Comparison of ENCODE assay signal across 32 cellular contexts in the genomic region with DNA sequence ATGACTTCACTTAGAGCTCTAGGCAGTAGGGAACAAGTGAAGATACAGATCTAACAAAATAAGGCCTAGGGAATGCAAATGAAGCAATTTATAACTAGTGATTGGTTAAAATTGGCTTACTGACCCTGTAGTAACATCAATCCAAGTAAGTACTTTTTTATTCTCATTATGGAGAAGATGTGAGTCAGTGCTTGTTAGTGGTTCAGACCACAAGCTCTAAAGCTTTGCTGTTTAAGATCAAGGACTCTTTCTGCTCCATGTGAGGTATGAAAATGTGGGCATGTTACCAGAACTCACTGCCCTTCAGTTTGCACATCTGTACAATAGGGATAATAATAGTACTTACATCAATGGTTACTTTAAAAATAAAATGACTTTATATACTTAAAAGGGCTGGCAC.
DNase-seq lines count a peak whose midpoint lies in the region; ATAC-seq and TF ChIP-seq lines count a peak whose summit lies in the region.
"Had no signal": no experiment of that assay in that cellular context is flagged by ENCODE, and none has a peak within 500 bp of the region (broad histone marks: within the 10 kb centered on the region; RNA-seq: fewer than 3 reads in every experiment).

No MANE protein-coding gene starts in this region.

- no peak overlapping the region for H3K9ac ChIP-seq in trophoblast cell (ENCODE audit: low read length)
- H3K9ac ChIP-seq in MM.1S (ENCODE audit: low read length), result no peak overlapping the region
- H3K9ac ChIP-seq: parathyroid adenoma had no signal

- H3K4me1 ChIP-seq in trophoblast cell (ENCODE audit: control insufficient read depth in 1 of 2, insufficient read depth in 2 of 2, low read length in 2 of 2) (no peaks in the 10 kb centered on the region), MM.1S (ENCODE audit: low read length) (no peaks in the 10 kb centered on the region)
- H3K4me1 ChIP-seq: BE2C, gastroesophageal sphincter, parathyroid adenoma, right atrium auricular region, SJCRH30, testis had no signal

- H3K79me2 ChIP-seq in trophoblast cell (ENCODE audit: control insufficient read depth, insufficient read depth, low read length, poor library complexity) (no peaks in the 10 kb centered on the region), MM.1S (ENCODE audit: low read length) (no peaks in the 10 kb centered on the region)
- H3K79me2 ChIP-seq: parathyroid adenoma had no signal

- H3K79me1 ChIP-seq in trophoblast cell (ENCODE audit: low read length), result no peaks in the 10 kb centered on the region

- H4K91ac ChIP-seq in trophoblast cell (ENCODE audit: low read depth, low read length), result no peak overlapping the region

- H3K9me3 ChIP-seq in trophoblast cell (ENCODE audit: insufficient read depth, low read depth, low read length) (no peaks in the 10 kb centered on the region), MM.1S (replicated peaks; ENCODE audit: insufficient read depth, low read length) (no peaks in the 10 kb centered on the region)
- H3K9me3 ChIP-seq: BE2C, gastroesophageal sphincter, right atrium auricular region, SJCRH30, testis had no signal

- H4K8ac ChIP-seq in trophoblast cell (ENCODE audit: low read depth, low read length), result no peak overlapping the region

- H3K27me3 ChIP-seq in trophoblast cell (ENCODE audit: insufficient read depth, low read length) (no peaks in the 10 kb centered on the region), MM.1S (replicated peaks; ENCODE audit: insufficient read depth, low read length) (no peaks in the 10 kb centered on the region)
- H3K27me3 ChIP-seq: BE2C, gastroesophageal sphincter, right atrium auricular region, SJCRH30, testis had no signal

- H2AK5ac ChIP-seq in trophoblast cell (ENCODE audit: low read length), result no peak overlapping the region

- no peak overlapping the region for H3K27ac ChIP-seq in trophoblast cell (ENCODE audit: low read depth, low read length)
- H3K27ac ChIP-seq in MM.1S (ENCODE audit: low read length), result no peak overlapping the region
- H3K27ac ChIP-seq: gastroesophageal sphincter, parathyroid adenoma, right atrium auricular region, SJCRH30, testis, WERI-Rb-1 had no signal

- H3K9me2 ChIP-seq in MM.1S (replicated peaks; ENCODE audit: insufficient read depth, low read length), result no peaks in the 10 kb centered on the region

- H2AFZ ChIP-seq in trophoblast cell (ENCODE audit: insufficient read depth, low read length, poor library complexity), result no peak overlapping the region
- H2AFZ ChIP-seq in MM.1S (ENCODE audit: low read length), result no peak overlapping the region
- H2AFZ ChIP-seq: parathyroid adenoma had no signal

- no peak overlapping the region for H3K4ac ChIP-seq in trophoblast cell (ENCODE audit: low read depth, low read length)

- H3K4me2 ChIP-seq in trophoblast cell (ENCODE audit: low read length), result no peak overlapping the region
- no peak overlapping the region for H3K4me2 ChIP-seq in MM.1S (ENCODE audit: low read depth, low read length)

- H3K18ac ChIP-seq in trophoblast cell (ENCODE audit: low read length), result no peak overlapping the region

- H2BK120ac ChIP-seq in trophoblast cell (ENCODE audit: insufficient read depth, low read length, poor library complexity), result no peak overlapping the region

- no peak overlapping the region for H2BK5ac ChIP-seq in trophoblast cell (ENCODE audit: low read depth, low read length, poor library complexity)

- no peak for ATAC-seq in GM19351 (IDR thresholded peaks at IDR 0.05; ENCODE audit: unreplicated experiment)
- ATAC-seq: activated CD8-positive, alpha-beta T cell treated with anti-CD3 and anti-CD28 coated beads, Interleukin-2, amount 10 ng/mL, durations not matched to agents 7 days and 5 days; activated T-helper 17 cell treated with anti-CD3 and anti-CD28 coated beads, Interleukin-2, amount 50 U/mL, for 72 hours; CD8-positive, alpha-beta T cell; gastroesophageal sphincter; HepG2; left lobe of liver; stimulated activated naive CD8-positive, alpha-beta T cell treated with anti-CD3 and anti-CD28 coated beads, Interleukin-15, Interleukin-2, amounts not matched to agents 100 U/mL and 50 U/mL, for 24 hours had no signal

- H3K36me3 ChIP-seq in trophoblast cell (ENCODE audit: control insufficient read depth in 1 of 2, insufficient read depth in 2 of 2, low read length in 2 of 2), result no peaks in the 10 kb centered on the region
- H3K36me3 ChIP-seq in MM.1S (replicated peaks; ENCODE audit: insufficient read depth, low read length), result no peaks in the 10 kb centered on the region
- H3K36me3 ChIP-seq: BE2C, gastroesophageal sphincter, right atrium auricular region, SJCRH30, WERI-Rb-1 had no signal

- H3K4me3 ChIP-seq in skeletal muscle cell (ENCODE audit: low read depth, low read length) (no peak overlapping the region), trophoblast cell (ENCODE audit: low read depth, low read length) (no peak overlapping the region), MM.1S (ENCODE audit: low read length) (no peak overlapping the region)
- H3K4me3 ChIP-seq: gastroesophageal sphincter, right atrium auricular region, SJCRH30, testis had no signal

- no peaks in the 10 kb centered on the region for H4K20me1 ChIP-seq in MM.1S (ENCODE audit: insufficient read depth, low read length)

- DNase-seq in ELR (ENCODE audit: low read depth) (peak; percentile 21), RPMI7951 (ENCODE audit: low read depth) (peak; percentile 54), fibroblast of peridontal ligament (ENCODE audit: extremely low read depth) (peak; percentile 32), skeletal muscle cell (ENCODE audit: low read depth) (peak; percentile 4), trophoblast cell (no peak), MM.1S (no peak)
- DNase-seq: activated CD4-positive, alpha-beta T cell treated with anti-CD3 and anti-CD28 coated beads for 4 hours; activated CD8-positive, alpha-beta T cell treated with anti-CD3 and anti-CD28 coated beads, Interleukin-2, amount 10 ng/mL, durations not matched to agents 7 days and 5 days; activated naive CD4-positive, alpha-beta T cell treated with anti-CD3 and anti-CD28 coated beads, Interleukin-2, amount 10 ng/mL, durations not matched to agents 7 days and 5 days; amygdala; BE2C; CD8-positive, alpha-beta T cell; erythroblast; H9; Karpas-422; NCI-H146; NCI-H446 treated with DMSO at 0.1 percent for 48 hours; NCI-H82; RPMI8226; SJCRH30; stimulated activated CD4-positive, alpha-beta T cell treated with anti-CD3 and anti-CD28 coated beads, Interleukin-1b, Interleukin-23, amount 100 ng/mL, for 48 hours; stimulated activated naive CD8-positive, alpha-beta T cell treated with anti-CD3 and anti-CD28 coated beads, Interleukin-15, Interleukin-2, amounts not matched to agents 100 U/mL and 50 U/mL, for 24 hours; T1000; testis; WERI-Rb-1 had no signal

- no peak overlapping the region for H4K12ac ChIP-seq in trophoblast cell (ENCODE audit: low read depth, low read length)

- no peak overlapping the region for H3K14ac ChIP-seq in trophoblast cell (ENCODE audit: low read length)

- H2BK12ac ChIP-seq in trophoblast cell (ENCODE audit: low read length), result no peak overlapping the region

- no peak for TF ChIP-seq CTCF in MM.1S (IDR thresholded peaks at IDR 0.05; ENCODE audit: low read length)

- H3K23ac ChIP-seq in trophoblast cell (ENCODE audit: low read length), result no peak overlapping the region

- H3F3A ChIP-seq in MM.1S (ENCODE audit: insufficient read depth, low read length), result no peaks in the 10 kb centered on the region

Comparison
In these comparisons a context has a peak if more than half of its experiments do, and no peak if none do; other contexts are left out.
1. DNase-seq: peak in ELR (single experiment), RPMI7951 (single experiment), fibroblast of peridontal ligament (single experiment) and skeletal muscle cell (single experiment); none in trophoblast cell (0 of 2) and MM.1S (single experiment).